3 cellular contexts compared by ENCODE assay signal in genomic region chr21:43089463-43089862, GRCh38. TPM values are rescaled to one million over a fixed set of nuclear protein-coding genes. Genes with fewer than 3 reads are reported as not detected.
"Had no signal": no experiment of that assay in that cellular context is flagged by ENCODE, and none has a peak within 500 bp of the region (broad histone marks: within the 10 kb centered on the region; RNA-seq: fewer than 3 reads in every experiment).

No MANE protein-coding gene starts in this region.

RNA-seq across cellular contexts. Expression of gene CBS, which starts 13.8 kb away (rescaled TPM):
- total RNA-seq: mononuclear cell had no signal
- polyA plus RNA-seq: immature natural killer cell; naive thymus-derived CD4-positive, alpha-beta T cell had no signal
